In the genomic region with DNA sequence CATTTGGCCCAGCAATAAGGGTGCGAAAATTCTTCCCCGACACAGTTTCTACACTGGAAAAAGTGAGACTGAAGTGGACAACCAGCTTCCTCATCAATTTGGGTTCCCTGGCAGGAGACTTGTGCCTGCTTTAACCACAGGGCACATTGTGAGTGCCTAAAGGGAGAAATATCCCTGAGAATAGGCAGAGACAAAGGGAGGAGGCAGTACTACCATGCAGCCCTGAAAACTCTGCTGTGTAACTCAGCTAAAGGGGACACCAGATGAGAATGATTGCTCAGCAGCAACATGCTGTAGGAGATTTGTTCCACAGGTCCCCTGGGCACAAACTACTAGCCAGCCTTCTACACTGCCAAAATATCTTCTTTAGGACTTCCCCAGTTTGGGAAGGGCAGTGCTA, we compare ENCODE assay signal across 7 cellular contexts.
"Had no signal": no experiment of that assay in that cellular context is flagged by ENCODE, and none has a peak within 500 bp of the region (broad histone marks: within the 10 kb centered on the region; RNA-seq: fewer than 3 reads in every experiment).

No MANE protein-coding gene starts in this region.

- H3K27ac ChIP-seq: KMS-11 had no signal

- DNase-seq: GOT3, H9, HCEC 1CT, Karpas-422, KBM-7 had no signal

- H3K36me3 Mint-ChIP-seq: IgD-negative memory B cell had no signal

- H3K4me2 ChIP-seq: KMS-11 had no signal

- H3K4me3 Mint-ChIP-seq: H9 had no signal

- H3K9ac ChIP-seq: KMS-11 had no signal

- H3K27ac Mint-ChIP-seq: H9, IgD-negative memory B cell had no signal
